12 cellular contexts compared by ENCODE assay signal in genomic region chr2:227534714-227535113, GRCh38.
DNase-seq lines count a peak whose midpoint lies in the region; ATAC-seq and TF ChIP-seq lines count a peak whose summit lies in the region.
"Had no signal": no experiment of that assay in that cellular context is flagged by ENCODE, and none has a peak within 500 bp of the region (broad histone marks: within the 10 kb centered on the region; RNA-seq: fewer than 3 reads in every experiment).

No MANE protein-coding gene starts in this region.

- ATAC-seq in GM19035 (IDR thresholded peaks at IDR 0.05; ENCODE audit: unreplicated experiment), result peak; percentile 85
- peak; percentile 71 for ATAC-seq in HG02588 (IDR thresholded peaks at IDR 0.05; ENCODE audit: unreplicated experiment)
- peak; percentile 70 for ATAC-seq in HG03280 (IDR thresholded peaks at IDR 0.05; ENCODE audit: unreplicated experiment)

- CTCF ChIA-PET in CD8-positive, alpha-beta memory T cell (lab: Charles Lee), result no interaction called here

- no peaks in the 10 kb centered on the region for H3K27me3 Mint-ChIP-seq in CD8-positive, alpha-beta memory T cell

- H3K36me3 ChIP-seq in GM06990 (ENCODE audit: control insufficient read depth, insufficient read depth, low read length) (no peaks in the 10 kb centered on the region; the same call in none of the 2 replicates), brain microvascular endothelial cell (replicated peaks) (peaks cover 21% of the 10 kb centered on the region), right atrium auricular region (peaks cover 68% of the 10 kb centered on the region)
- H3K36me3 ChIP-seq in CD8-positive, alpha-beta memory T cell (ENCODE audit: insufficient read depth, low read length), result peaks cover 7% of the 10 kb centered on the region

- POLR2A ChIA-PET in CD8-positive, alpha-beta memory T cell (lab: Charles Lee), result no interaction called here

- DNase-seq in GM06990 (ENCODE audit: extremely low read depth, insufficient read length) (peak; percentile 24), brain microvascular endothelial cell (no peak), right atrium auricular region (ENCODE audit: low spot score) (no peak)
- no peak for DNase-seq in CD8-positive, alpha-beta memory T cell
- no peak for DNase-seq in central memory CD4-positive, alpha-beta T cell
- DNase-seq: DND-41; effector memory CD4-positive, alpha-beta T cell; NCI-H1694; stimulated activated naive CD4-positive, alpha-beta T cell had no signal

- H3K27me3 ChIP-seq in GM06990 (replicated peaks; ENCODE audit: control insufficient read depth, insufficient read depth, low read length) (no peaks in the 10 kb centered on the region), brain microvascular endothelial cell (replicated peaks) (no peaks in the 10 kb centered on the region), right atrium auricular region (no peaks in the 10 kb centered on the region)
- no peaks in the 10 kb centered on the region for H3K27me3 ChIP-seq in CD8-positive, alpha-beta memory T cell (ENCODE audit: insufficient read depth, low read length, poor library complexity, severe bottlenecking)

- in situ Hi-C loops in brain microvascular endothelial cell (cut with HindIII; ENCODE audit: low pct_ligation_motif_present, low sequenced_read_pairs), result no loop called here

- no peaks in the 10 kb centered on the region for H3K4me1 ChIP-seq in CD8-positive, alpha-beta memory T cell (ENCODE audit: insufficient read depth, low read length)
- H3K4me1 ChIP-seq in right atrium auricular region, result no peaks in the 10 kb centered on the region

- no peak overlapping the region for H3K27ac Mint-ChIP-seq in CD8-positive, alpha-beta memory T cell

- H3K36me3 Mint-ChIP-seq in CD8-positive, alpha-beta memory T cell, result peaks cover 14 to 78% (median 23%) of the 10 kb centered on the region in 3 donors

- H3K4me3 ChIP-seq in GM06990 (replicated peaks; ENCODE audit: low read depth, low read length) (no peak overlapping the region), brain microvascular endothelial cell (ENCODE audit: low read depth, low read length) (no peak overlapping the region), right atrium auricular region (no peak overlapping the region)
- no peak overlapping the region for H3K4me3 ChIP-seq in CD8-positive, alpha-beta memory T cell (ENCODE audit: low read length)

- TF ChIP-seq CTCF in GM06990 (IDR thresholded peaks at IDR 0.05; ENCODE audit: insufficient read depth, low read length, poor library complexity, severe bottlenecking) (no peak), brain microvascular endothelial cell (IDR thresholded peaks at IDR 0.05; ENCODE audit: low read depth, low read length, missing control alignments) (no peak), right atrium auricular region (IDR thresholded peaks at IDR 0.05) (no peak)

- no peaks in the 10 kb centered on the region for H3K9me3 ChIP-seq in CD8-positive, alpha-beta memory T cell (ENCODE audit: low read length)
- H3K9me3 ChIP-seq in right atrium auricular region, result no peaks in the 10 kb centered on the region

- no peak overlapping the region for H3K27ac ChIP-seq in brain microvascular endothelial cell
- no peak overlapping the region for H3K27ac ChIP-seq in CD8-positive, alpha-beta memory T cell (ENCODE audit: low read depth, low read length)
- H3K27ac ChIP-seq in right atrium auricular region, result no peak overlapping the region

- H3K4me3 Mint-ChIP-seq in CD8-positive, alpha-beta memory T cell, result no peak overlapping the region

- no peaks in the 10 kb centered on the region for H3K9me3 Mint-ChIP-seq in CD8-positive, alpha-beta memory T cell

- peaks cover 0 to 9% (median 2%) of the 10 kb centered on the region in 3 donors for H3K4me1 Mint-ChIP-seq in CD8-positive, alpha-beta memory T cell
